ENCODE assay signal across 16 cellular contexts in genomic region chr9:14403112-14403511, GRCh38.
A peak's percentile ranks its signal among the peaks of the same experiment; 100 is the strongest.
DNase-seq lines count a peak whose midpoint lies in the region; ATAC-seq lines count a peak whose summit lies in the region.
"Had no signal": no experiment of that assay in that cellular context is flagged by ENCODE, and none has a peak within 500 bp of the region (broad histone marks: within the 10 kb centered on the region; RNA-seq: fewer than 3 reads in every experiment).

No MANE protein-coding gene starts in this region.

- ATAC-seq in HG03571 (IDR thresholded peaks at IDR 0.05; ENCODE audit: unreplicated experiment) = no peak
- ATAC-seq: HCT116, T-cell had no signal

- no peaks in the 10 kb centered on the region for H3K9me3 Mint-ChIP-seq in activated naive CD4-positive, alpha-beta T cell treated with anti-CD3 and anti-CD28 coated beads for 36 hours

- no peak overlapping the region for H2BK5ac ChIP-seq in mesenchymal stem cell (ENCODE audit: low read depth, low read length, poor library complexity, severe bottlenecking)

- H3K27ac Mint-ChIP-seq in activated naive CD4-positive, alpha-beta T cell treated with anti-CD3 and anti-CD28 coated beads for 36 hours = no peak overlapping the region
- H3K27ac Mint-ChIP-seq: IgD-negative memory B cell, T-cell had no signal

- H2BK120ac ChIP-seq in mesenchymal stem cell (ENCODE audit: low read depth, low read length) = no peak overlapping the region

- H3K4me3 ChIP-seq in Karpas-422 (ENCODE audit: low read length) = no peak overlapping the region
- H3K4me3 ChIP-seq in mesenchymal stem cell (ENCODE audit: insufficient read depth in 1 of 2, low read depth in 1 of 2, low read length in 2 of 2) = no peak overlapping the region
- H3K4me3 ChIP-seq: SK-N-MC had no signal

- H3K4me3 Mint-ChIP-seq in activated naive CD4-positive, alpha-beta T cell treated with anti-CD3 and anti-CD28 coated beads for 36 hours = no peak overlapping the region
- H3K4me3 Mint-ChIP-seq: IgD-negative memory B cell, T-cell had no signal

- H2BK12ac ChIP-seq in mesenchymal stem cell (ENCODE audit: low read length in 2 of 2) = peak overlapping the region in 1 of 2 experiments; percentile 18

- intact Hi-C loops in activated naive CD4-positive, alpha-beta T cell treated with anti-CD3 and anti-CD28 coated beads for 36 hours (cut with micrococcal nuclease) = no loop called here

- no peak overlapping the region for H3K4ac ChIP-seq in mesenchymal stem cell (ENCODE audit: low read depth in 1 of 2, low read length in 2 of 2)

- no peaks in the 10 kb centered on the region for H4K20me1 ChIP-seq in Karpas-422 (ENCODE audit: insufficient read depth, low read depth, low read length)

- H2AK5ac ChIP-seq in mesenchymal stem cell (ENCODE audit: low read length, severe bottlenecking) = no peak overlapping the region

- H3K4me2 ChIP-seq in Karpas-422 (ENCODE audit: low read depth, low read length, poor library complexity, severe bottlenecking) (peak overlapping the region; percentile 49), mesenchymal stem cell (ENCODE audit: low read length, poor library complexity, severe bottlenecking) (peak overlapping the region; percentile 16)

- H3K4me1 ChIP-seq in Karpas-422 (ENCODE audit: low read length) (peaks cover 36% of the 10 kb centered on the region), mesenchymal stem cell (ENCODE audit: control insufficient read depth, insufficient read depth, low read depth, low read length) (no peaks in the 10 kb centered on the region)

- H3K27ac ChIP-seq in Karpas-422 (ENCODE audit: low read length) = no peak overlapping the region
- no peak overlapping the region for H3K27ac ChIP-seq in mesenchymal stem cell (ENCODE audit: low read length, poor library complexity, severe bottlenecking)
- H3K27ac ChIP-seq: C4-2B, SK-N-MC had no signal

- H4K91ac ChIP-seq in mesenchymal stem cell (ENCODE audit: low read length) = no peak overlapping the region

- 0 out of 2 replicates have a peak overlapping the region, but pooled peaks have one; percentile 8 for H3K9ac ChIP-seq in Karpas-422 (ENCODE audit: low read length)
- no peak overlapping the region for H3K9ac ChIP-seq in mesenchymal stem cell (ENCODE audit: low read length)

- H3K9me3 ChIP-seq in Karpas-422 (ENCODE audit: low read length) = no peaks in the 10 kb centered on the region
- no peaks in the 10 kb centered on the region for H3K9me3 ChIP-seq in mesenchymal stem cell (ENCODE audit: control insufficient read depth, low read length)

- H3K27me3 ChIP-seq in Karpas-422 (ENCODE audit: low read length) (no peaks in the 10 kb centered on the region), mesenchymal stem cell (ENCODE audit: control insufficient read depth in 1 of 2, insufficient read depth in 1 of 2, low read length in 2 of 2) (peaks cover 25 to 56% of the 10 kb centered on the region in 2 experiments)

- no peak overlapping the region for H4K8ac ChIP-seq in mesenchymal stem cell (ENCODE audit: low read length)

- 90% methylated on average over 2 of the region's 4 CpGs for WGBS in mesenchymal stem cell

- H3K36me3 Mint-ChIP-seq in activated naive CD4-positive, alpha-beta T cell treated with anti-CD3 and anti-CD28 coated beads for 36 hours (ENCODE audit: low read depth) = no peaks in the 10 kb centered on the region
- H3K36me3 Mint-ChIP-seq: IgD-negative memory B cell, T-cell had no signal

- H3K9me2 ChIP-seq in Karpas-422 (replicated peaks; ENCODE audit: insufficient read depth, low read length) = no peaks in the 10 kb centered on the region

- H3K36me3 ChIP-seq in Karpas-422 (ENCODE audit: insufficient read depth, low read length) (no peaks in the 10 kb centered on the region), mesenchymal stem cell (ENCODE audit: control insufficient read depth in 1 of 2, insufficient read depth in 2 of 2, low read depth in 1 of 2, low read length in 2 of 2) (no peaks in the 10 kb centered on the region)

- DNase-seq in NCI-H1105 treated with DMSO at 0.1 percent for 48 hours (lab: John Stamatoyannopoulos, UW) (peak; percentile 22), NCI-H1105 (lab: John Stamatoyannopoulos, UW) (no peak), Karpas-422 (no peak), NCI-H748 (lab: John Stamatoyannopoulos, UW; ENCODE audit: unreplicated experiment) (peak; percentile 69), mesenchymal stem cell (no peak), NCI-H510A treated with DMSO at 0.1 percent for 48 hours (lab: John Stamatoyannopoulos, UW) (no peak)
- no peak for DNase-seq in activated naive CD4-positive, alpha-beta T cell treated with anti-CD3 and anti-CD28 coated beads for 36 hours
- DNase-seq: DMS79 treated with DMSO at 0.1 percent for 48 hours, GDM1, NCI-H1930, T-cell had no signal

- no peaks in the 10 kb centered on the region for H3K79me2 ChIP-seq in Karpas-422 (ENCODE audit: low read length)

- H2AFZ ChIP-seq in Karpas-422 (ENCODE audit: low read length) (peak overlapping the region; percentile 87; the same call in 1 of the 2 replicates), mesenchymal stem cell (ENCODE audit: low read depth, low read length) (no peak overlapping the region)

- no peak overlapping the region for H2BK15ac ChIP-seq in mesenchymal stem cell (ENCODE audit: low read depth, poor library complexity, severe bottlenecking)

- H3K18ac ChIP-seq in mesenchymal stem cell (ENCODE audit: low read depth in 1 of 2, low read length in 2 of 2) = peak overlapping the region in 1 of 2 experiments; percentile 21

- H3K23ac ChIP-seq in mesenchymal stem cell (ENCODE audit: low read length in 2 of 2) = no peak overlapping the region

- H3K14ac ChIP-seq in mesenchymal stem cell (ENCODE audit: low read length in 2 of 2) = no peak overlapping the region

- CTCF ChIA-PET in activated naive CD4-positive, alpha-beta T cell treated with anti-CD3 and anti-CD28 coated beads for 36 hours (lab: Charles Lee) = no interaction called here

- no peaks in the 10 kb centered on the region for H3K4me1 Mint-ChIP-seq in activated naive CD4-positive, alpha-beta T cell treated with anti-CD3 and anti-CD28 coated beads for 36 hours (ENCODE audit: low read depth)
- H3K4me1 Mint-ChIP-seq: IgD-negative memory B cell, T-cell had no signal

- no peaks in the 10 kb centered on the region for H3K79me1 ChIP-seq in mesenchymal stem cell (replicated peaks; ENCODE audit: low read length, poor library complexity, severe bottlenecking)

- H3K27me3 Mint-ChIP-seq in activated naive CD4-positive, alpha-beta T cell treated with anti-CD3 and anti-CD28 coated beads for 36 hours (ENCODE audit: low read depth) = peaks cover 3% of the 10 kb centered on the region
- H3K27me3 Mint-ChIP-seq: IgD-negative memory B cell had no signal

Comparison
In these comparisons a context has a peak if more than half of its experiments do, and no peak if none do; other contexts are left out.
1. DNase-seq: peak in NCI-H1105 treated with DMSO at 0.1 percent for 48 hours (single experiment) and NCI-H748 (single experiment); none in NCI-H1105 (single experiment), Karpas-422 (single experiment), mesenchymal stem cell (single experiment), NCI-H510A treated with DMSO at 0.1 percent for 48 hours (single experiment) and activated naive CD4-positive, alpha-beta T cell treated with anti-CD3 and anti-CD28 coated beads for 36 hours (single experiment).